8 cellular contexts compared by ENCODE assay signal in the genomic region with DNA sequence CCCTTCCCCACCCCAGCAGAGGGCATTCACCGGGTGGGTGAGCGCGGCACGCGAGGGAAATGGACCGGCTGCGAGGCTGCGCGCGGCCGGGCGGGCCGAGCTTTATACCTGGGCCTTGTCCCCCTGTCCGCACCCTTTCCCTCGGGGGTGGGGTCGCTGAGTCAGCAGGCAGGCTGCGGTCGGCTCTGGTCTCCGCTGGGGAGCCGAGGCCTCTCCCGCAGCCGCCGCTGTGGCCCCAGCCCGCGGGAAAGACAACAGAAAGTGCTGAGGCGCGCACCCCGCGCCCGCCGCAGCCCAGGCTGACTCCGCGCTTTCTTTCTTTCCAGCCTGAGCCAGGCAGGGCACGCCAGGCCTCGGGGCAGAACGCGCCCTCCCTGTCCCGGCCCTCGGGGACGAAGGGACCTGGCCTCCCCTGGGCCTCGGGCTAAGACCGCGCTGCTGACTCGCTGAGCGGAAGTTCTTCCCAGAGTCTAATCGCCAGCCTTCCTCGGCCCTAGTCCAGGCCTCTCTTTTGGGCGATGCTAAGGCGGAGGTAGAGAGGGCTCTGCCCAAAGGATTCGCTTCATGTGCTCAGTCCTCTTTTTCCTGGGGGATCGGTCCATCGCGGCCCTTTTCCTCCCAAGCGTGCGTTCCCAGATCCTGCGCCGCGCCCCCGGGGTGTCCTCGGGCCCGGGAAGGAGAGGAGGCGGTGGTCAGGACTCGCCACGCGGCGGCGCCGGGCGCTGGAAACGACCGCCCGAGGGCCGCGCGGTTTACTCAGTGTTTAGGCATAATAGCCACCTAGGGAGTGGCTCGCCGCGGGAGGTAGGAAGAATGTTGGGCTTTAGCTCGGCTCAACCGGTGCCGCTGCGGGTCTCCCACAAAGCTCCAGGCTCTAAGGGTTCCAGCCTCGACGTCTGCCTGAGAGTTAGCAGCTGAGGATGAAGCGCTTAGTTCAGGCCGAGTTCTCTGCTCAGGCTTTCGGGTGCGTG. TPM values are rescaled to one million over a fixed set of nuclear protein-coding genes. Genes with fewer than 3 reads are reported as not detected.
DNase-seq lines count a peak whose midpoint lies in the region; ATAC-seq and TF ChIP-seq lines count a peak whose summit lies in the region.
"Had no signal": no experiment of that assay in that cellular context is flagged by ENCODE, and none has a peak within 500 bp of the region (broad histone marks: within the 10 kb centered on the region; RNA-seq: fewer than 3 reads in every experiment).

A gene with protein sequence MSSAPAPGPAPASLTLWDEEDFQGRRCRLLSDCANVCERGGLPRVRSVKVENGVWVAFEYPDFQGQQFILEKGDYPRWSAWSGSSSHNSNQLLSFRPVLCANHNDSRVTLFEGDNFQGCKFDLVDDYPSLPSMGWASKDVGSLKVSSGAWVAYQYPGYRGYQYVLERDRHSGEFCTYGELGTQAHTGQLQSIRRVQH (minus strand): TSS at position 78 of the 971 bp plus-strand sequence. CDS start 246 bp downstream, outside the sequence.

- H3K27me3 ChIP-seq in fibroblast of lung (ENCODE audit: control insufficient read depth, insufficient read depth, low read length) (peaks cover 67% of the 10 kb centered on the region), skeletal muscle tissue (ENCODE audit: control insufficient read depth in 3 of 3, insufficient read depth in 3 of 3, low read length in 3 of 3) (peaks cover 75 to 80% (median 78%) of the 10 kb centered on the region in 3 donors)

- H3K79me2 ChIP-seq in fibroblast of lung (ENCODE audit: control insufficient read depth, insufficient read depth, low read length) = no peaks in the 10 kb centered on the region

- H4K20me1 ChIP-seq in fibroblast of lung (ENCODE audit: control insufficient read depth, extremely low read depth, insufficient read depth, low read length) = no peaks in the 10 kb centered on the region

- no peak for DNase-seq in GM13976 (ENCODE audit: low spot score)
- DNase-seq in NCI-H748 treated with DMSO at 0.1 percent for 48 hours (lab: John Stamatoyannopoulos, UW) = peak; percentile 57
- DNase-seq in fibroblast of lung (ENCODE audit: low read depth in 2 of 2) = peak in 1 of 2 donors; percentile 20
- DNase-seq in globus pallidus (ENCODE audit: low spot score) = no peak
- DNase-seq: activated CD4-positive, CD25-positive, alpha-beta regulatory T cell had no signal

- H3K9me3 ChIP-seq in fibroblast of lung (ENCODE audit: control insufficient read depth, insufficient read depth, low read depth, low read length) (no peaks in the 10 kb centered on the region), skeletal muscle tissue (ENCODE audit: control insufficient read depth in 3 of 3, low read length in 3 of 3) (no peaks in the 10 kb centered on the region)

- no peak within 1 kb of the TSS for H3K9ac ChIP-seq in fibroblast of lung (ENCODE audit: insufficient read depth, low read length)
- peak within 1 kb of the TSS in 2 of 3 donors; percentile 45 for H3K9ac ChIP-seq in skeletal muscle tissue (ENCODE audit: low read depth in 1 of 3, low read length in 3 of 3)

- H3K27ac ChIP-seq in fibroblast of lung (ENCODE audit: insufficient read depth, low read length) = no peak within 1 kb of the TSS
- H3K27ac ChIP-seq in skeletal muscle tissue (ENCODE audit: low read depth, low read length) = no peak within 1 kb of the TSS

- H3K4me2 ChIP-seq in fibroblast of lung (ENCODE audit: extremely low read depth, insufficient read depth, low read length) = peak within 1 kb of the TSS; percentile 64

- ATAC-seq in HG02759 (IDR thresholded peaks at IDR 0.05; ENCODE audit: unreplicated experiment) = no peak
- ATAC-seq in GM18909 (IDR thresholded peaks at IDR 0.05; ENCODE audit: poor library complexity, unreplicated experiment) = no peak

- H2AFZ ChIP-seq in fibroblast of lung (ENCODE audit: low read length) = no peak within 1 kb of the TSS

- peak; percentile 0 for TF ChIP-seq CTCF in GM13976 (IDR thresholded peaks at IDR 0.05; ENCODE audit: borderline replicate concordance, control extremely low read depth, extremely low read depth, insufficient read depth, missing control alignments)
- TF ChIP-seq CTCF in fibroblast of lung (conservative IDR thresholded peaks at IDR 0.05 in 1 of 2, IDR thresholded peaks at IDR 0.05 in 1 of 2; ENCODE audit: low read depth in 1 of 2, low read length in 2 of 2) = no peak

- in situ Hi-C loops in GM13976 (cut with MboI; ENCODE audit: low sequenced_read_pairs, unreplicated experiment) = no loop called here

- no peaks in the 10 kb centered on the region for H3K36me3 ChIP-seq in fibroblast of lung (ENCODE audit: control insufficient read depth, insufficient read depth, low read length)
- H3K36me3 ChIP-seq in skeletal muscle tissue (ENCODE audit: control insufficient read depth in 3 of 3, insufficient read depth in 3 of 3, low read length in 3 of 3) = no peaks in the 10 kb centered on the region

- no peaks in the 10 kb centered on the region for H3K4me1 ChIP-seq in fibroblast of lung (ENCODE audit: control insufficient read depth, extremely low read depth, insufficient read depth, low read length)
- H3K4me1 ChIP-seq in skeletal muscle tissue (ENCODE audit: control insufficient read depth in 3 of 3, insufficient read depth in 3 of 3, low read length in 3 of 3) = peaks cover 20 to 26% (median 24%) of the 10 kb centered on the region in 3 donors

- H3K4me3 ChIP-seq in fibroblast of lung (replicated peaks in 1 of 4; ENCODE audit: control extremely low read depth in 1 of 4, insufficient read depth in 1 of 4, low read depth in 3 of 4, low read length in 4 of 4) = peak within 1 kb of the TSS in 3 of 4 experiments; percentile 3 to 41 (median 19)
- peak within 1 kb of the TSS; percentile 23 to 66 (median 54) for H3K4me3 ChIP-seq in skeletal muscle tissue (ENCODE audit: low read length in 3 of 3)

RNA-seq across cellular contexts. Expression of the gene that starts here (rescaled TPM):
- total RNA-seq in fibroblast of lung (not detected in 2 replicates), skeletal muscle tissue (not detected)
- polyA plus RNA-seq in fibroblast of lung = not detected in 2 replicates
- not detected in 2 replicates for polyA plus RNA-seq in fibroblast of lung (2012)
- polyA minus RNA-seq in fibroblast of lung (ENCODE audit: low replicate concordance) = not detected in 2 replicates
